Comparison of ENCODE assay signal across 8 cellular contexts in genomic region chr16:22191089-22191965, GRCh38. TPM values are rescaled to one million over a fixed set of nuclear protein-coding genes. Genes with fewer than 3 reads are reported as not detected.
DNase-seq lines count a peak whose midpoint lies in the region; TF ChIP-seq lines count a peak whose summit lies in the region.

No MANE protein-coding gene starts in this region.

- H3K27ac Mint-ChIP-seq in HFFc6: peak overlapping the region; percentile 100
- H3K27ac Mint-ChIP-seq in activated naive CD4-positive, alpha-beta T cell treated with anti-CD3 and anti-CD28 coated beads, Interleukin-2, amount 50 U/mL, for 24 hours: peak overlapping the region; percentile 92

- H3K4me2 ChIP-seq in osteoblast (ENCODE audit: insufficient read depth, low read length): peak overlapping the region; percentile 94

- H3K27me3 ChIP-seq in osteoblast (ENCODE audit: insufficient read depth, low read length): no peaks in the 10 kb centered on the region
- no peaks in the 10 kb centered on the region for H3K27me3 ChIP-seq in thymus (ENCODE audit: control insufficient read depth, insufficient read depth)

- no peaks in the 10 kb centered on the region for H3K79me2 ChIP-seq in osteoblast (ENCODE audit: insufficient read depth, low read length)

- 3% methylated on average over 33 of the region's 33 CpGs for WGBS in thymus

- no peak for TF ChIP-seq CTCF in HFFc6 (IDR thresholded peaks at IDR 0.05)
- TF ChIP-seq CTCF in osteoblast (IDR thresholded peaks at IDR 0.05; ENCODE audit: extremely low read depth, low read depth, low read length): no peak

- H3K27ac ChIP-seq in SK-N-MC: peak overlapping the region; percentile 35; the same call in 1 of the 2 replicates
- peak overlapping the region; percentile 94 for H3K27ac ChIP-seq in osteoblast (ENCODE audit: low read depth, low read length)
- peak overlapping the region; percentile 97 for H3K27ac ChIP-seq in thymus (ENCODE audit: low read depth)

- H2AFZ ChIP-seq in osteoblast (ENCODE audit: low read length): peak overlapping the region; percentile 83

- DNase-seq in G401 (ENCODE audit: low spot score): peak; percentile 98
- peak; percentile 95 for DNase-seq in HFFc6
- peak; percentile 48 for DNase-seq in NCI-H1048 (lab: John Stamatoyannopoulos, UW)
- DNase-seq in SK-N-MC (ENCODE audit: low read depth, low spot score): peak; percentile 53
- peak; percentile 95 for DNase-seq in glomerular visceral epithelial cell (ENCODE audit: extremely low spot score)
- peak; percentile 93 for DNase-seq in osteoblast (ENCODE audit: insufficient read length, low spot score, missing footprints)

- peaks cover 4% of the 10 kb centered on the region for H3K27me3 Mint-ChIP-seq in HFFc6 (ENCODE audit: insufficient read depth)
- H3K27me3 Mint-ChIP-seq in activated naive CD4-positive, alpha-beta T cell treated with anti-CD3 and anti-CD28 coated beads, Interleukin-2, amount 50 U/mL, for 24 hours: peaks cover 2% of the 10 kb centered on the region

- in situ Hi-C loops in G401 (cut with HindIII; ENCODE audit: low sequenced_read_pairs): no loop called here

- peaks cover 30% of the 10 kb centered on the region for H3K4me1 ChIP-seq in osteoblast (ENCODE audit: insufficient read depth, low read length)
- H3K4me1 ChIP-seq in thymus (ENCODE audit: control insufficient read depth, insufficient read depth, low read length): peaks cover 24% of the 10 kb centered on the region

- H3K9me3 ChIP-seq in SK-N-MC (ENCODE audit: low read depth, low read length) (no peaks in the 10 kb centered on the region), osteoblast (ENCODE audit: low read depth, low read length) (no peaks in the 10 kb centered on the region), thymus (ENCODE audit: control insufficient read depth) (no peaks in the 10 kb centered on the region)

- H3K4me3 Mint-ChIP-seq in HFFc6: peak overlapping the region; percentile 96
- peak overlapping the region; percentile 91 for H3K4me3 Mint-ChIP-seq in activated naive CD4-positive, alpha-beta T cell treated with anti-CD3 and anti-CD28 coated beads, Interleukin-2, amount 50 U/mL, for 24 hours

- H3K4me3 ChIP-seq in SK-N-MC (peak overlapping the region; percentile 95), osteoblast (ENCODE audit: insufficient read depth, low read length) (peak overlapping the region; percentile 72), thymus (ENCODE audit: low read length) (peak overlapping the region; percentile 67)

- no peaks in the 10 kb centered on the region for H4K20me1 ChIP-seq in osteoblast (ENCODE audit: insufficient read depth, low read length)

- no peaks in the 10 kb centered on the region; the same call in 1 of the 2 replicates for H3K9me3 Mint-ChIP-seq in HFFc6
- peaks cover 8% of the 10 kb centered on the region for H3K9me3 Mint-ChIP-seq in activated naive CD4-positive, alpha-beta T cell treated with anti-CD3 and anti-CD28 coated beads, Interleukin-2, amount 50 U/mL, for 24 hours

- H3K36me3 ChIP-seq in SK-N-MC (ENCODE audit: insufficient read depth, low read length) (no peaks in the 10 kb centered on the region), osteoblast (ENCODE audit: insufficient read depth, low read length) (no peaks in the 10 kb centered on the region), thymus (ENCODE audit: control insufficient read depth, insufficient read depth) (no peaks in the 10 kb centered on the region)

- no peaks in the 10 kb centered on the region for H3K36me3 Mint-ChIP-seq in HFFc6 (ENCODE audit: low read depth)
- H3K36me3 Mint-ChIP-seq in activated naive CD4-positive, alpha-beta T cell treated with anti-CD3 and anti-CD28 coated beads, Interleukin-2, amount 50 U/mL, for 24 hours: peaks cover 2% of the 10 kb centered on the region

- peaks cover 53% of the 10 kb centered on the region for H3K4me1 Mint-ChIP-seq in HFFc6 (ENCODE audit: low read depth)
- H3K4me1 Mint-ChIP-seq in activated naive CD4-positive, alpha-beta T cell treated with anti-CD3 and anti-CD28 coated beads, Interleukin-2, amount 50 U/mL, for 24 hours: peaks cover 67% of the 10 kb centered on the region

- peak overlapping the region; percentile 61 for H3K9ac ChIP-seq in SK-N-MC (ENCODE audit: insufficient read length)

RNA-seq across cellular contexts. Expression of gene EEF2K, which starts 14.8 kb away (rescaled TPM):
- 18.6 and 22.0 TPM in 2 replicates for total RNA-seq in G401 (2014; rRNA removed; shearing (Covaris generic))
- total RNA-seq in HFFc6 (2021; fragmentation: NEBNext Ultra II Directional; extraction: Animal tissue kit (Norgen Biotek cat#: 25700)): 10 to 100 TPM; 21.5 to 26.6 (median 23.5) TPM
- 34.2 and 41.6 TPM in 2 replicates for total RNA-seq in osteoblast
- polyA plus RNA-seq in thymus: 8.6 TPM

RNA-seq across cellular contexts. Expression of gene SDR42E2, which starts 29.0 kb away (rescaled TPM):
- not detected in 2 replicates for total RNA-seq in G401 (2014; rRNA removed; shearing (Covaris generic))
- not detected for total RNA-seq in HFFc6 (2021; fragmentation: NEBNext Ultra II Directional; extraction: Animal tissue kit (Norgen Biotek cat#: 25700))
- not detected in 2 replicates for total RNA-seq in osteoblast
- 0.14 TPM for polyA plus RNA-seq in thymus

Comparison
In these comparisons a context has a peak if more than half of its experiments do, and no peak if none do; other contexts are left out.
1. Peak in every context shown above with its lines: DNase-seq, H3K4me3 ChIP-seq and H3K27ac ChIP-seq.
2. DNase-seq: peak in every context shown above with its lines; median percentile 98 in G401; 95 in HFFc6; 95 in glomerular visceral epithelial cell; 93 in osteoblast; 53 in SK-N-MC; 48 in NCI-H1048.
3. H3K27ac ChIP-seq: peak in every context shown above with its lines; median percentile 97 in thymus; 94 in osteoblast; 35 in SK-N-MC.